8 cellular contexts compared by ENCODE assay signal in the genomic region with DNA sequence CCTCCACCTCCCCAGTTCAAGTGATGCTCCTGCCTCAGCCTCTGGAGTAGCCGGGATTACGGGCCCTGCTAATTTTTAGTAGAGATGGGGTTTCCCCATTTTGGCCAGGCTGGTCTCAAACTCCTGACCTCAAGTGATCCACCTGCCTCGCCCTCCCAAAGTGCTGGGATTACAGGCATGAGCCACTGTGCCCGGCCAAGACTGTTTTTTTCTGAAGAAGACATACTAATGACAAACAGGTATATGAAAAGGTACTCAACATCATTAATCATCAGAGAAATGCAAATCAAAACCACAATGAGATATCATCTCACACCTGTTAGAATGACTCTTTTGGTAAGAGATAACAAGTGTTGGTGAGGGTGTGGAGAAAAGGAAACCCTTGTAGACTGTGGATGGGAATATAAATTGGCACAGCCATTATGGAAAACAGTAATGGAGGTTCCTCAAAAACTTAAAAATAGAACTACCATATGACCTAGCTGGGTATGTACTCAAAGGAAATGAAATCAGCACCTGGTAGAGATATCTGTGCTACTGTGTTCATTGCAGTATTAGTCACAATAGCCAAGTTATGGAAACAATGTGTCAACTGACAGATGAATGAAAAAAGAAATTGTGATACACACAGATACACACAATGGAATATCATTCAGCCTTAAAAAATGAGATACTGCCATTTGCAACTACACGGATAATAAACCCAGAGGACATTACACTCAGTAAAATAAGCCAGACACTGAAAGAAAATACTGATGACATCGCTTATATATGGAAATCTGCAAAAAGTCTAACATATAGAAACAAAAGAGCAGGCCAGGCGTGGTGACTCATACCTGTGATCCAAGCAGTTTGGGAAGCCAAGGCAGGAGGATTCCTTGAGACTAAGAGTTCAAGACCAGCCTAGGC. TPM values are rescaled to one million over a fixed set of nuclear protein-coding genes. Genes with fewer than 3 reads are reported as not detected.
DNase-seq lines count a peak whose midpoint lies in the region; ATAC-seq and TF ChIP-seq lines count a peak whose summit lies in the region.
"Had no signal": no experiment of that assay in that cellular context is flagged by ENCODE, and none has a peak within 500 bp of the region (broad histone marks: within the 10 kb centered on the region; RNA-seq: fewer than 3 reads in every experiment).

No MANE protein-coding gene starts in this region.

- H2AFZ ChIP-seq in OCI-LY1 (ENCODE audit: low read length) = no peak overlapping the region

- H3F3A ChIP-seq in OCI-LY1 (ENCODE audit: insufficient read depth, low read length) = no peaks in the 10 kb centered on the region

- TF ChIP-seq CTCF in OCI-LY1 (IDR thresholded peaks at IDR 0.05; ENCODE audit: low read length) (no peak), Peyer's patch (IDR thresholded peaks at IDR 0.05) (no peak)

- peak overlapping the region; percentile 23 for H3K27ac ChIP-seq in OCI-LY1 (ENCODE audit: low read depth, low read length, poor library complexity, severe bottlenecking)
- H3K27ac ChIP-seq in Peyer's patch = no peak overlapping the region
- H3K27ac ChIP-seq: HL-60 had no signal

- no peak overlapping the region for H3K9ac ChIP-seq in OCI-LY1 (ENCODE audit: low read length)

- H3K4me1 ChIP-seq in OCI-LY1 (ENCODE audit: insufficient read depth, low read length, severe bottlenecking) = peaks cover 26% of the 10 kb centered on the region
- H3K4me1 ChIP-seq in Peyer's patch = peaks cover 0 to 11% (median 0%) of the 10 kb centered on the region in 4 donors

- peaks cover 8% of the 10 kb centered on the region; the same call in 1 of the 2 replicates for H3K36me3 ChIP-seq in OCI-LY1 (ENCODE audit: insufficient read depth, low read length)
- no peaks in the 10 kb centered on the region for H3K36me3 ChIP-seq in Peyer's patch

- peaks cover 96% of the 10 kb centered on the region for H3K79me2 ChIP-seq in OCI-LY1 (ENCODE audit: insufficient read depth, low read length)

- no peaks in the 10 kb centered on the region for H3K9me3 ChIP-seq in OCI-LY1 (ENCODE audit: low read length)
- no peaks in the 10 kb centered on the region for H3K9me3 ChIP-seq in Peyer's patch

- DNase-seq in kidney tubule cell (ENCODE audit: low spot score) (peak; percentile 65), NCI-H187 (lab: John Stamatoyannopoulos, UW) (no peak), Peyer's patch (no peak)

- no peak for TF ChIP-seq POLR2A in Peyer's patch (IDR thresholded peaks at IDR 0.05)

- no peak overlapping the region for H3K4me2 ChIP-seq in OCI-LY1 (ENCODE audit: low read length)

- H3K4me3 ChIP-seq in OCI-LY1 (ENCODE audit: low read depth, low read length, poor library complexity, severe bottlenecking) (no peak overlapping the region), Peyer's patch (no peak overlapping the region)

- ATAC-seq in GM18870 (IDR thresholded peaks at IDR 0.05; ENCODE audit: unreplicated experiment) (peak; percentile 85), GM21825 (IDR thresholded peaks at IDR 0.05; ENCODE audit: unreplicated experiment) (peak; percentile 71), HG03039 (IDR thresholded peaks at IDR 0.05; ENCODE audit: unreplicated experiment) (no peak)

- H3K27me3 ChIP-seq in OCI-LY1 (ENCODE audit: insufficient read depth, low read length) (no peaks in the 10 kb centered on the region), Peyer's patch (no peaks in the 10 kb centered on the region)

- no peaks in the 10 kb centered on the region for H3K9me2 ChIP-seq in OCI-LY1 (ENCODE audit: low read depth, low read length)

- no peaks in the 10 kb centered on the region for H4K20me1 ChIP-seq in OCI-LY1 (ENCODE audit: insufficient read depth, low read length)

RNA-seq across cellular contexts. Expression of gene SOS1, which starts 20.8 kb away (rescaled TPM):
- 10 to 100 TPM; 38.7 to 49.1 (median 40.8) TPM for total RNA-seq in Peyer's patch
